In genomic region chr7:4836206-4836661, GRCh38 we compare ENCODE assay signal across 18 cellular contexts. TPM values are rescaled to one million over a fixed set of nuclear protein-coding genes. Genes with fewer than 3 reads are reported as not detected.
"Had no signal": no experiment of that assay in that cellular context is flagged by ENCODE, and none has a peak within 500 bp of the region (broad histone marks: within the 10 kb centered on the region; RNA-seq: fewer than 3 reads in every experiment).

No MANE protein-coding gene starts in this region.

- H3K4me1 Mint-ChIP-seq: activated CD4-positive, alpha-beta T cell treated with anti-CD3 and anti-CD28 coated beads for 36 hours; activated naive CD8-positive, alpha-beta T cell treated with anti-CD3 and anti-CD28 coated beads, Interleukin-2, amount 10 ng/mL, durations not matched to agents 7 days and 5 days; stimulated activated memory B cell treated with anti-CD40 and anti-IgM and Interleukin-4, amounts not matched to agents 10 μg/mL and 1 μg/mL and 100 μg/mL, for 72 hours had no signal

- H3K9me3 ChIP-seq: transverse colon had no signal

- H3K4me2 ChIP-seq: hepatocyte had no signal

- H3K9me3 Mint-ChIP-seq: activated naive CD8-positive, alpha-beta T cell treated with anti-CD3 and anti-CD28 coated beads, Interleukin-2, amount 10 ng/mL, durations not matched to agents 7 days and 5 days; stimulated activated memory B cell treated with anti-CD40 and anti-IgM and Interleukin-4, amounts not matched to agents 10 μg/mL and 1 μg/mL and 100 μg/mL, for 72 hours had no signal

- H3K4me3 ChIP-seq: cardiac muscle cell, hepatocyte, transverse colon had no signal

- H2AFZ ChIP-seq: hepatocyte had no signal

- H3K27me3 ChIP-seq: cardiac muscle cell, foreskin keratinocyte, hepatocyte, transverse colon had no signal

- H3K4me3 Mint-ChIP-seq: activated CD4-positive, alpha-beta T cell treated with anti-CD3 and anti-CD28 coated beads for 36 hours; activated naive CD8-positive, alpha-beta T cell treated with anti-CD3 and anti-CD28 coated beads, Interleukin-2, amount 10 ng/mL, durations not matched to agents 7 days and 5 days; stimulated activated memory B cell treated with anti-CD40 and anti-IgM and Interleukin-4, amounts not matched to agents 10 μg/mL and 1 μg/mL and 100 μg/mL, for 72 hours had no signal

- H3K27ac ChIP-seq: cardiac muscle cell, foreskin keratinocyte, hepatocyte, transverse colon had no signal

- H3K4me1 ChIP-seq: foreskin keratinocyte, transverse colon had no signal

- H3K79me2 ChIP-seq: hepatocyte had no signal

- H3K27me3 Mint-ChIP-seq: activated CD4-positive, alpha-beta T cell treated with anti-CD3 and anti-CD28 coated beads for 36 hours; activated naive CD8-positive, alpha-beta T cell treated with anti-CD3 and anti-CD28 coated beads, Interleukin-2, amount 10 ng/mL, durations not matched to agents 7 days and 5 days had no signal

- DNase-seq: activated CD4-positive, alpha-beta T cell treated with anti-CD3 and anti-CD28 coated beads for 36 hours; activated CD4-positive, alpha-beta T cell treated with anti-CD3 and anti-CD28 coated beads, Interleukin-2, amount 50 U/mL, for 48 hours; activated naive CD4-positive, alpha-beta T cell; activated naive CD8-positive, alpha-beta T cell treated with anti-CD3 and anti-CD28 coated beads, Interleukin-2, amount 10 ng/mL, durations not matched to agents 7 days and 5 days; amygdala; foreskin keratinocyte; mammary epithelial cell; stimulated activated CD4-positive, alpha-beta T cell treated with anti-CD3 and anti-CD28 coated beads, Interleukin-4, amount 100 ng/mL, for 4 hours; SW 1271; T-helper 2 cell; transverse colon had no signal

- H3K36me3 Mint-ChIP-seq: activated naive CD8-positive, alpha-beta T cell treated with anti-CD3 and anti-CD28 coated beads, Interleukin-2, amount 10 ng/mL, durations not matched to agents 7 days and 5 days; stimulated activated memory B cell treated with anti-CD40 and anti-IgM and Interleukin-4, amounts not matched to agents 10 μg/mL and 1 μg/mL and 100 μg/mL, for 72 hours had no signal

- FAIRE-seq: colon, islet of Langerhans had no signal

- ATAC-seq: activated CD4-positive, alpha-beta T cell treated with anti-CD3 and anti-CD28 coated beads for 36 hours; foreskin keratinocyte; sciatic nerve; stimulated activated memory B cell treated with anti-CD40 and anti-IgM and Interleukin-4, amounts not matched to agents 10 μg/mL and 1 μg/mL and 100 μg/mL, for 72 hours had no signal

- H3K36me3 ChIP-seq: cardiac muscle cell, transverse colon had no signal

- H3K27ac Mint-ChIP-seq: activated CD4-positive, alpha-beta T cell treated with anti-CD3 and anti-CD28 coated beads for 36 hours; activated naive CD8-positive, alpha-beta T cell treated with anti-CD3 and anti-CD28 coated beads, Interleukin-2, amount 10 ng/mL, durations not matched to agents 7 days and 5 days; stimulated activated memory B cell treated with anti-CD40 and anti-IgM and Interleukin-4, amounts not matched to agents 10 μg/mL and 1 μg/mL and 100 μg/mL, for 72 hours had no signal

RNA-seq across cellular contexts. Expression of gene PAPOLB, which starts 25.6 kb away (rescaled TPM):
- total RNA-seq: activated CD4-positive, alpha-beta T cell treated with anti-CD3 and anti-CD28 coated beads for 36 hours; activated naive CD8-positive, alpha-beta T cell treated with anti-CD3 and anti-CD28 coated beads, Interleukin-2, amount 10 ng/mL, durations not matched to agents 7 days and 5 days; epithelial cell of proximal tubule; foreskin keratinocyte; hepatocyte had no signal
- polyA plus RNA-seq: cardiac muscle cell, foreskin keratinocyte, hepatocyte, mammary epithelial cell had no signal
